Comparison of ENCODE assay signal across 25 cellular contexts in genomic region chr6:109963598-109964170, GRCh38. TPM values are rescaled to one million over a fixed set of nuclear protein-coding genes. Genes with fewer than 3 reads are reported as not detected.
"Had no signal": no experiment of that assay in that cellular context is flagged by ENCODE, and none has a peak within 500 bp of the region (broad histone marks: within the 10 kb centered on the region; RNA-seq: fewer than 3 reads in every experiment).

No MANE protein-coding gene starts in this region.

- H3K4me1 ChIP-seq: gastrocnemius medialis, heart right ventricle, testis, upper lobe of right lung, vagina had no signal

- ATAC-seq: gastrocnemius medialis; heart right ventricle; left lobe of liver; mucosa of descending colon; naive thymus-derived CD8-positive, alpha-beta T cell; sciatic nerve; stimulated activated naive B cell treated with anti-CD40 and anti-IgM and Interleukin-4, amounts not matched to agents 10 μg/mL and 1 μg/mL and 100 μg/mL, for 72 hours; stimulated activated naive CD8-positive, alpha-beta T cell treated with anti-CD3 and anti-CD28 coated beads, Interleukin-15, amount 100 ng/mL, for 72 hours; upper lobe of right lung had no signal

- H3K9me3 ChIP-seq: gastrocnemius medialis, mucosa of descending colon, testis, tibial nerve, upper lobe of right lung, vagina had no signal

- H3K27ac ChIP-seq: gastrocnemius medialis, heart right ventricle, testis, tibial nerve, upper lobe of right lung, vagina had no signal

- H3K4me3 ChIP-seq: gastrocnemius medialis, heart right ventricle, mucosa of descending colon, testis, tibial nerve, upper lobe of right lung, vagina had no signal

- H3K27me3 ChIP-seq: gastrocnemius medialis, testis, tibial nerve, upper lobe of right lung, vagina had no signal

- FAIRE-seq: endometrium, islet of Langerhans had no signal

- DNase-seq: effector memory CD4-positive, alpha-beta T cell; gastrocnemius medialis; heart right ventricle; hypothalamus; mucosa of descending colon; naive thymus-derived CD8-positive, alpha-beta T cell; posterior cingulate gyrus; stimulated activated CD4-positive, alpha-beta T cell treated with anti-CD3 and anti-CD28 coated beads, Interleukin-2, amount 100 ng/mL, for 24 hours; stimulated activated CD4-positive, alpha-beta T cell treated with anti-CD3 and anti-CD28 coated beads, Interleukin-4, amount 100 ng/mL, for 4 hours; stimulated activated naive B cell treated with anti-CD40 and anti-IgM and Interleukin-4, amounts not matched to agents 10 μg/mL and 1 μg/mL and 100 μg/mL, for 72 hours; stimulated activated naive CD8-positive, alpha-beta T cell treated with anti-CD3 and anti-CD28 coated beads, Interleukin-15, amount 100 ng/mL, for 72 hours; testis; upper lobe of right lung had no signal

- H3K36me3 ChIP-seq: gastrocnemius medialis, heart right ventricle, tibial nerve, upper lobe of right lung, vagina had no signal

RNA-seq across cellular contexts. Expression of gene GPR6, which starts 14.4 kb away (rescaled TPM):
- total RNA-seq: fibroblast of lung; gastrocnemius medialis; heart right ventricle; left lobe of liver; lower leg skin; mucosa of descending colon; naive thymus-derived CD8-positive, alpha-beta T cell; osteocyte; pulmonary artery endothelial cell; sciatic nerve; skeletal muscle tissue; subcutaneous adipose tissue; testis; tibial nerve; upper lobe of right lung; vagina had no signal
- polyA plus RNA-seq: fibroblast of lung; heart right ventricle; naive thymus-derived CD8-positive, alpha-beta T cell had no signal
